In the genomic region with DNA sequence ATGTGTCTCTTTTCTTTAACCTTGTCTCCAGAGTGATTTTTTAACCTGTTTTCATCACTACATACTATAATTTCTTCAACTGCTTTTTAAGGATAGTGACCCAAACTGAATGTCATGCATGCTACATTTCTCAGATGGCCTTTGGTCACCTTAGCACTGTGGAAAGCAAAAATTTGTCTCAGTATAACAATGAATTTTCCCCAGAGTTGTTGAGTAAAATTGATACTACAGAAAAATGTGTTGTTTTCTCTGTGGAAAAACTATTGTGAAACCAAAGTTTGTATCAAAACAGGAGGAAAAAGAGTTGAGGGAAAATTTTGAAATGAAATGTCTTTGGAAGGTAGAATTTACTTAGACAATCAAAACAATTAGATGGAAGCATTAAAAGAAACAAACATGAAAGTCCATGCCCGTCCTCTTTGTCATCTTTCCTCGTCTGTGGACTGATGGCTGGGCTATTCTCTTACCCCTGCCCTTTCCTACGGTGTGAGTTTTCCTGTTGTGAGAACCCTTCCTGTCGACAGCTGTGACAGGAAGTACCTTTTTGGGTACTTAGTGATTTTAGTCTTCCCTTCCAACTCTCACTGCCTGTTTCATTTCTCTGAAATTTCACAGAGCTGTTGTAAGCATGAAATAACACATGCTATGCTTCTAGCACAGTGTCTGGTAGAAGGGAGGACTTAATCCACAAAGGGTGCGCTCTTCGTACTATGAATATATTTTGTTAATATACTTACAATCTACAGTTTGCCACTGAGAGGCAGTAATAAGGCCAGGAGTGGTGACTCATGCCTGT, we compare ENCODE assay signal across 9 cellular contexts. TPM values are rescaled to one million over a fixed set of nuclear protein-coding genes. Genes with fewer than 3 reads are reported as not detected.
A peak's percentile ranks its signal among the peaks of the same experiment; 100 is the strongest.
DNase-seq lines count a peak whose midpoint lies in the region; ATAC-seq and TF ChIP-seq lines count a peak whose summit lies in the region.
"Had no signal": no experiment of that assay in that cellular context is flagged by ENCODE, and none has a peak within 500 bp of the region (broad histone marks: within the 10 kb centered on the region; RNA-seq: fewer than 3 reads in every experiment).

No MANE protein-coding gene starts in this region.

- H3K79me2 ChIP-seq in neural progenitor cell (ENCODE audit: low read depth) = no peaks in the 10 kb centered on the region

- H3K36me3 ChIP-seq in neural progenitor cell = peaks cover 14% of the 10 kb centered on the region

- POLR2A ChIA-PET in CD4-positive, alpha-beta T cell (lab: Charles Lee) = no interaction called here

- H3K36me3 Mint-ChIP-seq in CD4-positive, alpha-beta T cell (ENCODE audit: low read depth) = peaks cover 63% of the 10 kb centered on the region
- H3K36me3 Mint-ChIP-seq in effector memory CD8-positive, alpha-beta T cell (ENCODE audit: insufficient read depth) = peaks cover 19% of the 10 kb centered on the region
- peaks cover 29% of the 10 kb centered on the region for H3K36me3 Mint-ChIP-seq in neural progenitor cell

- no peaks in the 10 kb centered on the region for H3K9me3 Mint-ChIP-seq in CD4-positive, alpha-beta T cell
- H3K9me3 Mint-ChIP-seq in effector memory CD8-positive, alpha-beta T cell = no peaks in the 10 kb centered on the region
- no peaks in the 10 kb centered on the region for H3K9me3 Mint-ChIP-seq in neural progenitor cell

- H3K27me3 Mint-ChIP-seq in CD4-positive, alpha-beta T cell = no peaks in the 10 kb centered on the region
- no peaks in the 10 kb centered on the region for H3K27me3 Mint-ChIP-seq in effector memory CD8-positive, alpha-beta T cell
- H3K27me3 Mint-ChIP-seq in neural progenitor cell (ENCODE audit: insufficient read depth, low read depth) = no peaks in the 10 kb centered on the region

- no peak overlapping the region for H3K4me2 ChIP-seq in neural progenitor cell

- H2AFZ ChIP-seq in neural progenitor cell (replicated peaks) = no peak overlapping the region

- ATAC-seq in CD4-positive, alpha-beta T cell (ENCODE audit: poor library complexity) = no peak
- peak; percentile 40 for ATAC-seq in GM19463 (IDR thresholded peaks at IDR 0.05; ENCODE audit: unreplicated experiment)
- peak; percentile 53 for ATAC-seq in HG03342 (IDR thresholded peaks at IDR 0.05; ENCODE audit: unreplicated experiment)
- ATAC-seq in effector memory CD8-positive, alpha-beta T cell (replicated peaks) = no peak

- no peak overlapping the region for H3K9ac ChIP-seq in neural progenitor cell

- DNase-seq in CD4-positive, alpha-beta T cell = no peak
- DNase-seq in effector memory CD8-positive, alpha-beta T cell = no peak
- no peak for DNase-seq in NCI-H2081 treated with DMSO at 0.1 percent for 48 hours (lab: John Stamatoyannopoulos, UW)
- no peak for DNase-seq in cerebellum (ENCODE audit: low spot score)
- DNase-seq in stimulated activated CD4-positive, alpha-beta T cell treated with anti-CD3 and anti-CD28 coated beads, Interleukin-15, amount 100 ng/mL, for 24 hours = no peak
- no peak for DNase-seq in neural progenitor cell (ENCODE audit: low spot score)

- no peak overlapping the region for H3K4me3 ChIP-seq in neural progenitor cell
- H3K4me3 ChIP-seq: skin epidermis had no signal

- intact Hi-C loops in CD4-positive, alpha-beta T cell (cut with DNase I, micrococcal nuclease) = no loop called here

- H3F3A ChIP-seq in neural progenitor cell (ENCODE audit: low read depth) = no peaks in the 10 kb centered on the region

- CTCF ChIA-PET in CD4-positive, alpha-beta T cell (lab: Charles Lee) = no interaction called here

- TF ChIP-seq CTCF in CD4-positive, alpha-beta T cell (IDR thresholded peaks at IDR 0.05) = no peak
- TF ChIP-seq CTCF in neural progenitor cell (IDR thresholded peaks at IDR 0.05) = no peak

- H4K20me1 ChIP-seq in neural progenitor cell (ENCODE audit: low read depth) = no peaks in the 10 kb centered on the region

- H3K4me3 Mint-ChIP-seq in CD4-positive, alpha-beta T cell = no peak overlapping the region
- H3K4me3 Mint-ChIP-seq in effector memory CD8-positive, alpha-beta T cell = peak overlapping the region in 1 of 2 donors; percentile 22
- H3K4me3 Mint-ChIP-seq in neural progenitor cell = no peak overlapping the region

- H3K4me1 ChIP-seq in neural progenitor cell = no peaks in the 10 kb centered on the region

- peaks cover 28% of the 10 kb centered on the region for H3K4me1 Mint-ChIP-seq in CD4-positive, alpha-beta T cell (ENCODE audit: low read depth)
- peaks cover 19 to 33% of the 10 kb centered on the region in 2 donors for H3K4me1 Mint-ChIP-seq in effector memory CD8-positive, alpha-beta T cell (ENCODE audit: low read depth in 2 of 2)
- H3K4me1 Mint-ChIP-seq in neural progenitor cell = peaks cover 8% of the 10 kb centered on the region

- no peaks in the 10 kb centered on the region for H3K9me3 ChIP-seq in CD4-positive, alpha-beta T cell (ENCODE audit: control insufficient read depth, low read length)
- no peaks in the 10 kb centered on the region for H3K9me3 ChIP-seq in neural progenitor cell (ENCODE audit: low read depth)

- peak overlapping the region; percentile 38 for H3K27ac Mint-ChIP-seq in CD4-positive, alpha-beta T cell
- peak overlapping the region; percentile 9 to 87 for H3K27ac Mint-ChIP-seq in effector memory CD8-positive, alpha-beta T cell
- no peak overlapping the region for H3K27ac Mint-ChIP-seq in neural progenitor cell

- no peaks in the 10 kb centered on the region for H3K27me3 ChIP-seq in CD4-positive, alpha-beta T cell (ENCODE audit: control insufficient read depth, insufficient read depth, low read length)
- no peaks in the 10 kb centered on the region for H3K27me3 ChIP-seq in neural progenitor cell

- H3K27ac ChIP-seq in CD4-positive, alpha-beta T cell (ENCODE audit: low read depth, low read length) = no peak overlapping the region
- no peak overlapping the region for H3K27ac ChIP-seq in neural progenitor cell

RNA-seq across cellular contexts. Expression of a gene that starts 50.8 kb away (rescaled TPM):
- total RNA-seq in CD4-positive, alpha-beta T cell = 1 to 10 TPM; 2.7 to 3.1 TPM
- total RNA-seq in cerebellum (13.4 TPM), neural progenitor cell (ENCODE audit: low replicate concordance) (0.69 and 1.3 TPM in 2 replicates)

RNA-seq across cellular contexts. Expression of a gene that starts 51.7 kb away (rescaled TPM):
- 10 to 100 TPM; 10.3 to 11.6 TPM for total RNA-seq in CD4-positive, alpha-beta T cell
- total RNA-seq in cerebellum (14.2 TPM), neural progenitor cell (ENCODE audit: low replicate concordance) (12.5 and 16.3 TPM in 2 replicates)

Comparison
In these comparisons a context has a peak if more than half of its experiments do, and no peak if none do; other contexts are left out.
1. ATAC-seq: peak in GM19463 (single experiment) and HG03342 (single experiment); none in CD4-positive, alpha-beta T cell (single experiment) and effector memory CD8-positive, alpha-beta T cell (single experiment).